ENCODE assay signal across 8 cellular contexts in genomic region chr19:18438331-18439024, GRCh38. TPM values are rescaled to one million over a fixed set of nuclear protein-coding genes. Genes with fewer than 3 reads are reported as not detected.
DNase-seq lines count a peak whose midpoint lies in the region; ATAC-seq and TF ChIP-seq lines count a peak whose summit lies in the region.

No MANE protein-coding gene starts in this region.

- DNase-seq in BJ (ENCODE audit: low read depth): no peak
- peak; percentile 67 for DNase-seq in OCI-M1 (lab: John Stamatoyannopoulos, UW)
- no peak for DNase-seq in epithelial cell of prostate (ENCODE audit: low read depth, low spot score)
- peak; percentile 73 for DNase-seq in neural progenitor cell (ENCODE audit: low spot score)
- no peak for DNase-seq in NCI-H2029 treated with DMSO at 0.1 percent for 48 hours (lab: John Stamatoyannopoulos, UW)
- DNase-seq in posterior vena cava (ENCODE audit: low spot score): no peak

- H3K4me3 ChIP-seq in BJ (ENCODE audit: low read depth, low read length) (peak overlapping the region; percentile 65), neural progenitor cell (peak overlapping the region; percentile 70)

- H3K36me3 ChIP-seq in BJ (ENCODE audit: control insufficient read depth, insufficient read depth, low read length) (peaks cover 13% of the 10 kb centered on the region), neural progenitor cell (no peaks in the 10 kb centered on the region)

- POLR2A ChIA-PET in BJ (lab: Charles Lee): no interaction called here

- peaks cover 52% of the 10 kb centered on the region for H3K4me1 Mint-ChIP-seq in neural progenitor cell

- CTCF ChIA-PET in BJ (lab: Yijun Ruan, JAX): interaction anchor here (1.3 to 3.3 kb wide), 3 partner anchors 12 to 27 kb away, joined by 3 to 19 read pairs (median 5); no protein-coding TSS in a partner anchor

- H3K27me3 ChIP-seq in BJ (ENCODE audit: control insufficient read depth, insufficient read depth, low read length) (no peaks in the 10 kb centered on the region), neural progenitor cell (no peaks in the 10 kb centered on the region)

- H3K9ac ChIP-seq in neural progenitor cell: no peak overlapping the region

- no peak for TF ChIP-seq CTCF in BJ (IDR thresholded peaks at IDR 0.05; ENCODE audit: insufficient read depth, low read depth, low read length)
- TF ChIP-seq CTCF in neural progenitor cell (IDR thresholded peaks at IDR 0.05): no peak

- H3K27ac Mint-ChIP-seq in neural progenitor cell: peak overlapping the region; percentile 97

- peaks cover 10% of the 10 kb centered on the region for H3K27me3 Mint-ChIP-seq in neural progenitor cell (ENCODE audit: insufficient read depth, low read depth)

- peak overlapping the region; percentile 78 for H3K4me2 ChIP-seq in neural progenitor cell

- H3K36me3 Mint-ChIP-seq in neural progenitor cell: peaks cover 11% of the 10 kb centered on the region

- peaks cover 2% of the 10 kb centered on the region for H3K9me3 Mint-ChIP-seq in neural progenitor cell

- H4K20me1 ChIP-seq in neural progenitor cell (ENCODE audit: low read depth): peaks cover 33% of the 10 kb centered on the region

- no peak overlapping the region for H2AFZ ChIP-seq in neural progenitor cell (replicated peaks)

- peaks cover 67% of the 10 kb centered on the region for H3F3A ChIP-seq in neural progenitor cell (ENCODE audit: low read depth)

- H3K4me1 ChIP-seq in neural progenitor cell: peaks cover 29% of the 10 kb centered on the region

- H3K4me3 Mint-ChIP-seq in neural progenitor cell: peak overlapping the region; percentile 80

- H3K79me2 ChIP-seq in neural progenitor cell (ENCODE audit: low read depth): peaks cover 6% of the 10 kb centered on the region

- no peak for ATAC-seq in HG03139 (IDR thresholded peaks at IDR 0.05; ENCODE audit: unreplicated experiment)
- ATAC-seq in GM19351 (IDR thresholded peaks at IDR 0.05; ENCODE audit: unreplicated experiment): no peak

- H3K9me3 ChIP-seq in neural progenitor cell (ENCODE audit: low read depth): no peaks in the 10 kb centered on the region

- intact Hi-C loops in posterior vena cava (cut with DNase I): no loop called here

- peak overlapping the region; percentile 50 for H3K27ac ChIP-seq in epithelial cell of prostate
- H3K27ac ChIP-seq in neural progenitor cell: peak overlapping the region; percentile 75

RNA-seq across cellular contexts. Expression of gene ISYNA1, which starts 0.5 kb away (rescaled TPM):
- polyA plus RNA-seq in BJ (2011; rRNA removed): 13.5 and 27.0 TPM in 2 replicates
- 12.2 and 16.5 TPM in 2 replicates for polyA minus RNA-seq in BJ (2011; rRNA and poly(A)+ RNA removed)
- 81.7 and 203 TPM in 2 replicates for total RNA-seq in neural progenitor cell (ENCODE audit: low replicate concordance)
- 10 to 100 TPM; 27.5 to 28.1 TPM for total RNA-seq in posterior vena cava

RNA-seq across cellular contexts. Expression of gene SSBP4, which starts 19.3 kb away (rescaled TPM):
- polyA plus RNA-seq in BJ (2011; rRNA removed): 16.3 and 24.1 TPM in 2 replicates
- polyA minus RNA-seq in BJ (2011; rRNA and poly(A)+ RNA removed): 15.0 and 30.3 TPM in 2 replicates
- total RNA-seq in neural progenitor cell (ENCODE audit: low replicate concordance) (21.1 and 50.5 TPM in 2 replicates), posterior vena cava (10 to 100 TPM; 54.4 to 56.9 TPM)

RNA-seq across cellular contexts. Expression of gene LRRC25, which starts 41.1 kb away (rescaled TPM):
- polyA plus RNA-seq in BJ (2011; rRNA removed): 0.06 TPM in 1 of 2 replicates, not detected in the other
- not detected in 2 replicates for polyA minus RNA-seq in BJ (2011; rRNA and poly(A)+ RNA removed)
- total RNA-seq in neural progenitor cell (ENCODE audit: low replicate concordance): 0.03 TPM in 1 of 2 replicates, not detected in the other
- total RNA-seq in posterior vena cava: 10 to 100 TPM in 1 of 2 donors, 1 to 10 TPM in 1; 6.8 to 16.8 TPM

RNA-seq across cellular contexts. Expression of gene GDF15, which starts 52.5 kb away (rescaled TPM):
- polyA plus RNA-seq in BJ (2011; rRNA removed): 19.0 and 30.8 TPM in 2 replicates
- 8.3 and 8.4 TPM in 2 replicates for polyA minus RNA-seq in BJ (2011; rRNA and poly(A)+ RNA removed)
- total RNA-seq in neural progenitor cell (ENCODE audit: low replicate concordance): 0.19 and 2.5 TPM in 2 replicates
- total RNA-seq in posterior vena cava: 1 to 10 TPM; 3.1 to 4.5 TPM

Comparison
In these comparisons a context has a peak if more than half of its experiments do, and no peak if none do; other contexts are left out.
1. DNase-seq: peak in OCI-M1 (single experiment) and neural progenitor cell (single experiment); none in BJ (single experiment), epithelial cell of prostate (single experiment), NCI-H2029 treated with DMSO at 0.1 percent for 48 hours (single experiment) and posterior vena cava (single experiment).